Comparison of ENCODE assay signal across 29 cellular contexts in genomic region chr10:24307696-24308476, GRCh38.
A peak's percentile ranks its signal among the peaks of the same experiment; 100 is the strongest.
DNase-seq lines count a peak whose midpoint lies in the region; ATAC-seq and TF ChIP-seq lines count a peak whose summit lies in the region.
"Had no signal": no experiment of that assay in that cellular context is flagged by ENCODE, and none has a peak within 500 bp of the region (broad histone marks: within the 10 kb centered on the region; RNA-seq: fewer than 3 reads in every experiment).

No MANE protein-coding gene starts in this region.

- H3K27ac ChIP-seq in left ventricle myocardium inferior (replicated peaks) (peak overlapping the region; percentile 83), trophoblast cell (ENCODE audit: low read depth, low read length) (peak overlapping the region; percentile 6)
- H3K27ac ChIP-seq: parathyroid adenoma, upper lobe of right lung, VCaP had no signal

- no peak overlapping the region for H3K18ac ChIP-seq in trophoblast cell (ENCODE audit: low read length)

- no peak overlapping the region for H2BK5ac ChIP-seq in trophoblast cell (ENCODE audit: low read depth, low read length, poor library complexity)

- H3K79me1 ChIP-seq in trophoblast cell (ENCODE audit: low read length) = peaks cover 2% of the 10 kb centered on the region

- H3K4me2 ChIP-seq in trophoblast cell (ENCODE audit: low read length) = no peak overlapping the region

- ATAC-seq in Right ventricle myocardium inferior = peak; percentile 75
- ATAC-seq in esophagus mucosa = no peak
- ATAC-seq: naive thymus-derived CD8-positive, alpha-beta T cell; T-helper 17 cell had no signal

- no peak overlapping the region for H3K4me3 ChIP-seq in left ventricle myocardium inferior
- H3K4me3 ChIP-seq in trophoblast cell (ENCODE audit: low read depth, low read length) = no peak overlapping the region
- H3K4me3 ChIP-seq: adrenal gland, upper lobe of right lung had no signal

- no peak overlapping the region for H2AK5ac ChIP-seq in trophoblast cell (ENCODE audit: low read length)

- H3K4me1 ChIP-seq in left ventricle myocardium inferior = peaks cover 67% of the 10 kb centered on the region
- peaks cover 7 to 18% of the 10 kb centered on the region in 2 experiments for H3K4me1 ChIP-seq in trophoblast cell (ENCODE audit: control insufficient read depth in 1 of 2, insufficient read depth in 2 of 2, low read length in 2 of 2)
- H3K4me1 ChIP-seq: BE2C, Caco-2 had no signal

- no peak overlapping the region for H3K9ac ChIP-seq in trophoblast cell (ENCODE audit: low read length)
- H3K9ac ChIP-seq: parathyroid adenoma had no signal

- no peak overlapping the region for H4K12ac ChIP-seq in trophoblast cell (ENCODE audit: low read depth, low read length)

- H3K9me3 ChIP-seq in left ventricle myocardium inferior (replicated peaks) (no peaks in the 10 kb centered on the region), trophoblast cell (ENCODE audit: insufficient read depth, low read depth, low read length) (no peaks in the 10 kb centered on the region)
- H3K9me3 ChIP-seq: adrenal gland, BE2C, Caco-2, upper lobe of right lung had no signal

- intact Hi-C loops in Right ventricle myocardium inferior (cut with DNase I) (loop anchor here (5.0 kb wide), 3 partner anchors 34 to 101 kb away; partner anchors contain the start of gene KIAA1217), cardiac septum (cut with DNase I) (no loop called here), left ventricle myocardium inferior (cut with micrococcal nuclease) (no loop called here)

- no peak overlapping the region for H2BK12ac ChIP-seq in trophoblast cell (ENCODE audit: low read length)

- DNase-seq in Right ventricle myocardium inferior (ENCODE audit: missing footprints) (no peak), cardiac septum (ENCODE audit: low spot score) (no peak), left ventricle myocardium inferior (peak; percentile 35), trophoblast cell (peak in 1 of 2 donors; percentile 58), SIG-M5 treated with dmso at 0.1 percent for 504 hours (lab: John Stamatoyannopoulos, UW; ENCODE audit: unreplicated experiment) (no peak), OCI-M2 (lab: John Stamatoyannopoulos, UW; ENCODE audit: unreplicated experiment) (no peak)
- DNase-seq in activated CD8-positive, alpha-beta memory T cell treated with anti-CD3 and anti-CD28 coated beads, Interleukin-2, amount 50 U/mL, for 48 hours = no peak
- DNase-seq: 8988T; activated CD4-positive, alpha-beta T cell treated with anti-CD3 and anti-CD28 coated beads, Interleukin-2, amount 50 U/mL, for 4 hours; activated gamma-delta T cell; adrenal gland; BE2C; Caco-2; effector CD8-positive, alpha-beta T cell; GOT3; islet precursor cell; mesenchymal stem cell; naive thymus-derived CD8-positive, alpha-beta T cell; NCI-H1436; NCI-H2171; NCI-H774; SHP77; small intestine; stimulated activated naive CD4-positive, alpha-beta T cell treated with Interleukin-2 at 50 U/mL for 16 hours; T-helper 17 cell; upper lobe of right lung had no signal

- no peak overlapping the region for H3K14ac ChIP-seq in trophoblast cell (ENCODE audit: low read length)

- no peak overlapping the region for H3K23ac ChIP-seq in trophoblast cell (ENCODE audit: low read length)

- no peak overlapping the region for H2AFZ ChIP-seq in trophoblast cell (ENCODE audit: insufficient read depth, low read length, poor library complexity)
- H2AFZ ChIP-seq: parathyroid adenoma had no signal

- H3K36me3 ChIP-seq in left ventricle myocardium inferior = no peaks in the 10 kb centered on the region
- H3K36me3 ChIP-seq in trophoblast cell (ENCODE audit: control insufficient read depth in 1 of 2, insufficient read depth in 2 of 2, low read length in 2 of 2) = peaks cover 15 to 18% of the 10 kb centered on the region in 2 experiments
- H3K36me3 ChIP-seq: adrenal gland, BE2C, upper lobe of right lung had no signal

- no CpG with 5 or more reads among the region's 11 CpGs for WGBS in trophoblast cell (ENCODE audit: extremely low coverage, insufficient coverage, insufficient read length)

- H4K8ac ChIP-seq in trophoblast cell (ENCODE audit: low read depth, low read length) = no peak overlapping the region

- no peak overlapping the region for H4K91ac ChIP-seq in trophoblast cell (ENCODE audit: low read depth, low read length)

- peaks cover 8% of the 10 kb centered on the region for H3K79me2 ChIP-seq in trophoblast cell (ENCODE audit: control insufficient read depth, insufficient read depth, low read length, poor library complexity)

- no peak overlapping the region for H2BK120ac ChIP-seq in trophoblast cell (ENCODE audit: insufficient read depth, low read length, poor library complexity)

- H3K27me3 ChIP-seq in left ventricle myocardium inferior (ENCODE audit: low read depth) (no peaks in the 10 kb centered on the region), trophoblast cell (ENCODE audit: insufficient read depth, low read length) (no peaks in the 10 kb centered on the region)
- H3K27me3 ChIP-seq: adrenal gland, BE2C, upper lobe of right lung had no signal

- no peak for TF ChIP-seq CTCF in left ventricle myocardium inferior (IDR thresholded peaks at IDR 0.05; ENCODE audit: borderline replicate concordance)

- peak overlapping the region; percentile 64 for H3K4ac ChIP-seq in trophoblast cell (ENCODE audit: low read depth, low read length)
